17 cellular contexts compared by ENCODE assay signal in the genomic region with DNA sequence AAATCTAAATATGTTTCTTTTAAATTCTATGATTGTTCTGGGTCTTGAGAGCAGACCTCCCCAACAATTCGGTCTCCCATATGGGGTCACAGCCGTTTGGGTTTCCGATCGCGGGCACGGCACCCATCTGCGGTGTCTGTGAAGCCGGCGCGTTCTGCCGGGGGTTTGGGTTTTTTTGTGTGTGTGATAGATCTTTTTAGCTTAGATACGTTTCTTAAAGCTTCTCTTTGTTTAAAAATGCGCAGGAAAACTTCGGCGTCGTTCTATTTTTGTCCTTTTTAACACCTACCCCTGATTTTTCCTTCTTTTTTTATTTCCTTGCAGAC. TPM values are rescaled to one million over a fixed set of nuclear protein-coding genes. Genes with fewer than 3 reads are reported as not detected.
A peak's percentile ranks its signal among the peaks of the same experiment; 100 is the strongest.
DNase-seq lines count a peak whose midpoint lies in the region; ATAC-seq, FAIRE-seq and TF ChIP-seq lines count a peak whose summit lies in the region.
"Had no signal": no experiment of that assay in that cellular context is flagged by ENCODE, and none has a peak within 500 bp of the region (broad histone marks: within the 10 kb centered on the region; RNA-seq: fewer than 3 reads in every experiment).

No MANE protein-coding gene starts in this region.

- no peak overlapping the region for H3K27ac Mint-ChIP-seq in CD8-positive, alpha-beta T cell

- H2AK5ac ChIP-seq in H1 (ENCODE audit: low read depth, low read length): no peak overlapping the region

- peak overlapping the region; percentile 67 for H4K91ac ChIP-seq in H1 (replicated peaks; ENCODE audit: insufficient read length, low read length)

- H3K27me3 ChIP-seq in CD8-positive, alpha-beta T cell (ENCODE audit: insufficient read depth, low read length): no peaks in the 10 kb centered on the region
- H3K27me3 ChIP-seq in KMS-11 (ENCODE audit: insufficient read depth, low read depth) (no peaks in the 10 kb centered on the region), H1 (replicated peaks in 1 of 4; ENCODE audit: control insufficient read depth in 3 of 4, extremely low read depth in 1 of 4, insufficient read depth in 3 of 4, low read length in 3 of 4) (no peaks in the 10 kb centered on the region), skeletal muscle tissue (ENCODE audit: control insufficient read depth in 3 of 3, insufficient read depth in 3 of 3, low read length in 3 of 3) (no peaks in the 10 kb centered on the region), uterus (no peaks in the 10 kb centered on the region)

- ATAC-seq in CD8-positive, alpha-beta T cell: no peak
- ATAC-seq in GM21786 (IDR thresholded peaks at IDR 0.05; ENCODE audit: unreplicated experiment): no peak
- ATAC-seq: K562; sciatic nerve; stimulated activated memory B cell treated with anti-CD40 and anti-IgM and Interleukin-4, amounts not matched to agents 10 μg/mL and 1 μg/mL and 100 μg/mL, for 72 hours had no signal

- H2BK20ac ChIP-seq in H1 (ENCODE audit: low read length): no peak overlapping the region

- H3K36me3 ChIP-seq in CD8-positive, alpha-beta T cell (ENCODE audit: insufficient read depth, low read length): no peaks in the 10 kb centered on the region
- H3K36me3 ChIP-seq in KMS-11 (ENCODE audit: insufficient read depth) (no peaks in the 10 kb centered on the region), H1 (ENCODE audit: control insufficient read depth in 2 of 4, insufficient read depth in 4 of 4, low read length in 3 of 4) (no peaks in the 10 kb centered on the region), skeletal muscle tissue (ENCODE audit: control insufficient read depth in 3 of 3, insufficient read depth in 3 of 3, low read length in 3 of 3) (no peaks in the 10 kb centered on the region), uterus (no peaks in the 10 kb centered on the region)

- H3K23me2 ChIP-seq in H1 (ENCODE audit: low read depth, low read length): no peaks in the 10 kb centered on the region

- H4K5ac ChIP-seq in H1 (ENCODE audit: insufficient read length, low read depth, low read length): no peak overlapping the region

- H2BK12ac ChIP-seq in H1 (ENCODE audit: low read depth, low read length): no peak overlapping the region

- H3K4me1 Mint-ChIP-seq in CD8-positive, alpha-beta T cell (ENCODE audit: low read depth): peaks cover 81% of the 10 kb centered on the region

- peaks cover 51% of the 10 kb centered on the region for H3K4me1 ChIP-seq in CD8-positive, alpha-beta T cell (ENCODE audit: insufficient read depth, low read length)
- H3K4me1 ChIP-seq in KMS-11 (ENCODE audit: low read depth, poor library complexity, severe bottlenecking): peaks cover 52% of the 10 kb centered on the region
- peaks cover 16 to 41% (median 27%) of the 10 kb centered on the region in 4 experiments for H3K4me1 ChIP-seq in H1 (replicated peaks in 1 of 4; ENCODE audit: control insufficient read depth in 3 of 4, insufficient read depth in 4 of 4, low read length in 3 of 4)
- peaks cover 13 to 41% (median 17%) of the 10 kb centered on the region in 3 donors for H3K4me1 ChIP-seq in skeletal muscle tissue (ENCODE audit: control insufficient read depth in 3 of 3, insufficient read depth in 3 of 3, low read length in 3 of 3)
- peaks cover 0 to 8% of the 10 kb centered on the region in 2 donors for H3K4me1 ChIP-seq in uterus

- H4K20me1 ChIP-seq in KMS-11 (ENCODE audit: insufficient read depth) (no peaks in the 10 kb centered on the region), H1 (replicated peaks in 1 of 2; ENCODE audit: control insufficient read depth in 1 of 2, insufficient read depth in 2 of 2, low read length in 2 of 2) (peaks cover 0 to 4% of the 10 kb centered on the region in 2 experiments)

- no peak overlapping the region for H3K4ac ChIP-seq in H1 (replicated peaks; ENCODE audit: insufficient read length, low read depth, low read length)

- no peak overlapping the region for H3K18ac ChIP-seq in H1 (ENCODE audit: extremely low read depth, low read length)

- no peak for FAIRE-seq in H1 (lab: Jason Lieb, UNC)
- FAIRE-seq: endometrium, GM12891, K562 had no signal

- no peak overlapping the region for H4K8ac ChIP-seq in H1 (ENCODE audit: extremely low read depth, insufficient read depth, low read length)

- H2AFZ ChIP-seq in KMS-11 (ENCODE audit: low read depth) (no peak overlapping the region), H1 (ENCODE audit: low read length) (no peak overlapping the region)

- TF ChIP-seq EP300 in H1 (IDR thresholded peaks at IDR 0.05; ENCODE audit: borderline replicate concordance in 1 of 2, low read depth in 2 of 2, low read length in 2 of 2): no peak

- CTCF ChIA-PET in CD8-positive, alpha-beta T cell (lab: Charles Lee): interaction anchor here (1.0 to 2.5 kb wide), 4 partner anchors 26 to 127 kb away, joined by 3 to 12 read pairs (median 6); no protein-coding TSS in a partner anchor
- CTCF ChIA-PET in H1 (lab: Charles Lee; ENCODE audit: partially characterized antibody): interaction anchor here (0.9 to 8.3 kb wide), 6 partner anchors 17 to 125 kb away, joined by 3 to 28 read pairs (median 7); no protein-coding TSS in a partner anchor

- no peak for DNase-seq in CD8-positive, alpha-beta T cell
- DNase-seq in H1 (ENCODE audit: low read depth in 1 of 2, low spot score in 2 of 2): no peak
- DNase-seq in uterus: no peak
- DNase-seq in DMS153 treated with DMSO at 0.1 percent for 48 hours (lab: John Stamatoyannopoulos, UW; ENCODE audit: unreplicated experiment): no peak
- DNase-seq: activated naive CD8-positive, alpha-beta T cell treated with anti-CD3 and anti-CD28 coated beads, Interleukin-2, amount 10 ng/mL, durations not matched to agents 7 days and 5 days; caudate nucleus; foreskin fibroblast; HCEC 1CT; NCI-H1436 treated with DMSO at 0.1 percent for 48 hours had no signal

- no peaks in the 10 kb centered on the region for H3K9me3 ChIP-seq in CD8-positive, alpha-beta T cell (ENCODE audit: low read length)
- no peaks in the 10 kb centered on the region for H3K9me3 ChIP-seq in H1 (ENCODE audit: insufficient read depth in 2 of 2, low read depth in 1 of 2, low read length in 1 of 2)
- H3K9me3 ChIP-seq in skeletal muscle tissue (ENCODE audit: control insufficient read depth in 3 of 3, low read length in 3 of 3): no peaks in the 10 kb centered on the region
- H3K9me3 ChIP-seq in uterus: no peaks in the 10 kb centered on the region

- H2BK5ac ChIP-seq in H1 (ENCODE audit: low read depth, low read length): no peak overlapping the region

- no peaks in the 10 kb centered on the region for H3K9me3 Mint-ChIP-seq in CD8-positive, alpha-beta T cell
- H3K9me3 Mint-ChIP-seq: activated naive CD8-positive, alpha-beta T cell treated with anti-CD3 and anti-CD28 coated beads, Interleukin-2, amount 10 ng/mL, durations not matched to agents 7 days and 5 days; stimulated activated memory B cell treated with anti-CD40 and anti-IgM and Interleukin-4, amounts not matched to agents 10 μg/mL and 1 μg/mL and 100 μg/mL, for 72 hours had no signal

- H3K4me2 ChIP-seq in KMS-11 (peak overlapping the region; percentile 92; the same call in 1 of the 2 replicates), H1 (ENCODE audit: insufficient read depth in 1 of 2, low read depth in 2 of 2, low read length in 2 of 2) (no peak overlapping the region)

- H2BK15ac ChIP-seq in H1 (ENCODE audit: low read length): no peak overlapping the region

- 88% methylated on average over 16 of the region's 16 CpGs; no CpG with 5 or more reads in 1 of the 2 experiments for WGBS in H1 (ENCODE audit: extremely low coverage in 1 of 2, insufficient coverage in 1 of 2, insufficient read length in 1 of 2, insufficient replicate concordance in 2 of 2, low coverage in 1 of 2, low lambda C conversion rate in 2 of 2, missing lambda C conversion rate in 1 of 2), 2 experiments

- peak overlapping the region; percentile 79 for H3K4me3 Mint-ChIP-seq in CD8-positive, alpha-beta T cell
- H3K4me3 Mint-ChIP-seq: activated naive CD8-positive, alpha-beta T cell treated with anti-CD3 and anti-CD28 coated beads, Interleukin-2, amount 10 ng/mL, durations not matched to agents 7 days and 5 days; stimulated activated memory B cell treated with anti-CD40 and anti-IgM and Interleukin-4, amounts not matched to agents 10 μg/mL and 1 μg/mL and 100 μg/mL, for 72 hours had no signal

- no peak overlapping the region for H3K56ac ChIP-seq in H1 (replicated peaks; ENCODE audit: insufficient read length, low read depth, low read length)

- POLR2A ChIA-PET in CD8-positive, alpha-beta T cell (lab: Charles Lee): interaction anchor here (0.6 to 3.0 kb wide), 4 partner anchors 14 to 370 kb away, joined by 3 to 17 read pairs (median 7); a partner anchor contains a TSS
- POLR2A ChIA-PET in H1 (lab: Charles Lee; ENCODE audit: partially characterized antibody): interaction anchor here (0.7 to 3.3 kb wide), 3 partner anchors 14 to 36 kb away, joined by 3 to 22 read pairs (median 3); a partner anchor contains a TSS

- TF ChIP-seq CTCF in CD8-positive, alpha-beta T cell (IDR thresholded peaks at IDR 0.05): no peak
- TF ChIP-seq CTCF in KMS-11 (conservative IDR thresholded peaks at IDR 0.05; ENCODE audit: low read depth, low read length) (no peak), H1 (IDR thresholded peaks at IDR 0.05; ENCODE audit: control extremely low read depth in 1 of 3, insufficient read depth in 1 of 3, low read depth in 1 of 3, low read length in 3 of 3) (no peak), uterus (IDR thresholded peaks at IDR 0.05) (no peak)

- no peak overlapping the region for H3K4me3 ChIP-seq in CD8-positive, alpha-beta T cell (ENCODE audit: low read depth, low read length)
- no peak overlapping the region for H3K4me3 ChIP-seq in KMS-11 (IDR thresholded peaks at IDR 0.05; ENCODE audit: insufficient read depth, low read depth, low read length)
- H3K4me3 ChIP-seq in H1 (ENCODE audit: extremely low read depth in 1 of 4, insufficient read depth in 2 of 4, low read depth in 3 of 4, low read length in 4 of 4): no peak overlapping the region
- no peak overlapping the region for H3K4me3 ChIP-seq in skeletal muscle tissue (ENCODE audit: low read length in 3 of 3)
- no peak overlapping the region for H3K4me3 ChIP-seq in uterus
- H3K4me3 ChIP-seq: K562 had no signal

- TF ChIP-seq RAD21 in H1 (IDR thresholded peaks at IDR 0.05 in 1 of 2, conservative IDR thresholded peaks at IDR 0.05 in 1 of 2; ENCODE audit: low read depth in 2 of 2, low read length in 2 of 2): no peak

- no peak overlapping the region for H3K27ac ChIP-seq in CD8-positive, alpha-beta T cell (ENCODE audit: low read depth, low read length)
- H3K27ac ChIP-seq in KMS-11 (peak overlapping the region; percentile 82; the same call in 1 of the 2 replicates), H1 (ENCODE audit: low read depth, low read length) (no peak overlapping the region), skeletal muscle tissue (ENCODE audit: low read depth, low read length) (peak overlapping the region; percentile 70), uterus (no peak overlapping the region)

- no peak overlapping the region for H3K14ac ChIP-seq in H1 (ENCODE audit: insufficient read length)

- H3K27me3 Mint-ChIP-seq in CD8-positive, alpha-beta T cell (ENCODE audit: low read depth): no peaks in the 10 kb centered on the region
- H3K27me3 Mint-ChIP-seq: activated naive CD8-positive, alpha-beta T cell treated with anti-CD3 and anti-CD28 coated beads, Interleukin-2, amount 10 ng/mL, durations not matched to agents 7 days and 5 days; stimulated activated memory B cell treated with anti-CD40 and anti-IgM and Interleukin-4, amounts not matched to agents 10 μg/mL and 1 μg/mL and 100 μg/mL, for 72 hours had no signal

- intact Hi-C loops in CD8-positive, alpha-beta T cell (cut with DNase I, micrococcal nuclease): loop anchor here in 1 of 2 experiments (2.0 kb wide), 1 partner anchor 27 kb away; no protein-coding TSS in a partner anchor
- intact Hi-C loops in uterus (cut with DNase I; ENCODE audit: low total_unique reads): no loop called here

- H3K79me1 ChIP-seq in H1 (ENCODE audit: low read depth, low read length): peaks cover 12% of the 10 kb centered on the region

- peaks cover 7% of the 10 kb centered on the region; the same call in 1 of the 2 replicates for H3K79me2 ChIP-seq in KMS-11 (ENCODE audit: insufficient read depth, low read depth)
- H3K79me2 ChIP-seq in H1 (ENCODE audit: control insufficient read depth in 1 of 2, insufficient read depth in 2 of 2, low read length in 2 of 2): peaks cover 0 to 31% of the 10 kb centered on the region in 2 experiments; a peak in 3 of 4 replicates

- no peak overlapping the region for H3K23ac ChIP-seq in H1 (ENCODE audit: insufficient read length)

- peaks cover 6% of the 10 kb centered on the region for H3K36me3 Mint-ChIP-seq in CD8-positive, alpha-beta T cell

- H2BK120ac ChIP-seq in H1 (replicated peaks; ENCODE audit: low read depth, low read length): no peak overlapping the region

- H3K9ac ChIP-seq in KMS-11: no peak overlapping the region
- H3K9ac ChIP-seq in H1 (replicated peaks in 1 of 4; ENCODE audit: extremely low read depth in 1 of 4, low read depth in 3 of 4, low read length in 3 of 4): no peak overlapping the region
- H3K9ac ChIP-seq in skeletal muscle tissue (ENCODE audit: low read depth in 1 of 3, low read length in 3 of 3): no peak overlapping the region

- TF ChIP-seq POLR2A in H1 (IDR thresholded peaks at IDR 0.05; ENCODE audit: control extremely low read depth in 1 of 2, low read depth in 2 of 2, low read length in 2 of 2) (no peak), uterus (IDR thresholded peaks at IDR 0.05) (no peak)

RNA-seq across cellular contexts. Expression of a gene that starts 34.2 kb away (rescaled TPM):
- 10 to 100 TPM; 29.2 to 30.9 TPM for total RNA-seq in CD8-positive, alpha-beta T cell
- 48.2 and 49.7 TPM in 2 replicates for total RNA-seq in H1 (2021; fragmentation: NEBNext Ultra II Directional; extraction: Animal tissue kit (Norgen Biotek cat#: 25700))
- 45.6 and 46.2 TPM in 2 replicates for polyA plus RNA-seq in H1 (2011; rRNA removed)
- 49.8 TPM for polyA plus RNA-seq in H1 (2011; cell fraction: cytosol; rRNA removed)
- polyA plus RNA-seq in H1 (2011; cell fraction: nucleus; rRNA removed): 47.4 TPM
- 38.7 to 43.8 TPM (median 41.7 TPM) in 4 replicates for polyA plus RNA-seq in H1 (2012, experiment 1 of 2)
- 21.9 TPM for polyA plus RNA-seq in H1 (2012, experiment 2 of 2)
- 24.2 TPM for polyA plus RNA-seq in H1 (2013, experiment 1 of 2)
- 25.4 TPM for polyA plus RNA-seq in H1 (2013, experiment 2 of 2)
- 51.5 and 51.9 TPM in 2 replicates for polyA minus RNA-seq in H1 (2011; rRNA and poly(A)+ RNA removed)
- polyA minus RNA-seq in H1 (2011; cell fraction: cytosol; rRNA and poly(A)+ RNA removed): 27.0 TPM
- 30.9 TPM for polyA minus RNA-seq in H1 (2011; cell fraction: nucleus; rRNA and poly(A)+ RNA removed)
- total RNA-seq in skeletal muscle tissue (40.2 TPM), uterus (10 to 100 TPM; 16.9 to 61.2 (median 28.1) TPM)

Comparison
In these comparisons a context has a peak if more than half of its experiments do, and no peak if none do; other contexts are left out.
1. H3K27ac ChIP-seq: peak in KMS-11 (single experiment) and skeletal muscle tissue (single experiment); none in CD8-positive, alpha-beta T cell (single experiment), H1 (single experiment) and uterus (0 of 2).